Comparison of ENCODE assay signal across 8 cellular contexts in genomic region chr1:44819594-44820327, GRCh38. TPM values are rescaled to one million over a fixed set of nuclear protein-coding genes. Genes with fewer than 3 reads are reported as not detected.
DNase-seq lines count a peak whose midpoint lies in the region; ATAC-seq, FAIRE-seq and TF ChIP-seq lines count a peak whose summit lies in the region.

No MANE protein-coding gene starts in this region.

- 0 to 1% (median 0%) methylated on average over 34 of the region's 34 CpGs for WGBS in psoas muscle, 3 donors

- peak overlapping the region; percentile 98 for H3K9ac ChIP-seq in HUES48 (ENCODE audit: low read depth, low read length)

- H3K27me3 ChIP-seq in HUES48 (ENCODE audit: control insufficient read depth, insufficient read depth, low read length) (no peaks in the 10 kb centered on the region), psoas muscle (ENCODE audit: insufficient read depth in 3 of 3, low read length in 2 of 3) (no peaks in the 10 kb centered on the region), vagina (no peaks in the 10 kb centered on the region)

- peak; percentile 78 for ATAC-seq in GM21390 (IDR thresholded peaks at IDR 0.05; ENCODE audit: unreplicated experiment)
- peak; percentile 90 for ATAC-seq in left ventricle myocardium superior
- peak; percentile 89 to 94 (median 90) for ATAC-seq in psoas muscle

- H3K4me1 ChIP-seq in HUES48 (ENCODE audit: control insufficient read depth, insufficient read depth, low read length) (peaks cover 6% of the 10 kb centered on the region; the same call in 1 of the 2 replicates), psoas muscle (no peaks in the 10 kb centered on the region), vagina (peaks cover 23% of the 10 kb centered on the region)

- TF ChIP-seq POLR2A in vagina (IDR thresholded peaks at IDR 0.05): peak in 1 of 2 donors; percentile 64

- H3K9me3 ChIP-seq in HUES48 (ENCODE audit: control insufficient read depth, insufficient read depth, low read length) (no peaks in the 10 kb centered on the region), psoas muscle (no peaks in the 10 kb centered on the region), vagina (no peaks in the 10 kb centered on the region)

- H3K4me3 ChIP-seq in HUES48 (ENCODE audit: low read depth, low read length) (peak overlapping the region; percentile 58), psoas muscle (peak overlapping the region; percentile 77), vagina (peak overlapping the region; percentile 54 to 57)

- H3K36me3 ChIP-seq in HUES48 (ENCODE audit: control insufficient read depth, insufficient read depth, low read length): no peaks in the 10 kb centered on the region
- no peaks in the 10 kb centered on the region for H3K36me3 ChIP-seq in psoas muscle (ENCODE audit: insufficient read depth in 1 of 2, low read depth in 1 of 2)
- H3K36me3 ChIP-seq in vagina: no peaks in the 10 kb centered on the region

- peak; percentile 61 for DNase-seq in D721Med (ENCODE audit: insufficient read length, low spot score)
- peak; percentile 94 for DNase-seq in SW480 (ENCODE audit: low spot score)
- DNase-seq in amniotic stem cell (lab: John Stamatoyannopoulos, UW): peak; percentile 81
- peak; percentile 84 for DNase-seq in left ventricle myocardium superior
- peak; percentile 81 to 91 for DNase-seq in psoas muscle
- peak in 1 of 2 donors; percentile 95 for DNase-seq in vagina (ENCODE audit: extremely low spot score in 2 of 2)

- intact Hi-C loops in left ventricle myocardium superior (cut with micrococcal nuclease) (no loop called here), psoas muscle (cut with DNase I) (loop anchor here in 1 of 2 donors (5.0 kb wide), 1 partner anchor 32 kb away; the partner anchor contains the start of gene BEST4), vagina (cut with DNase I) (loop anchor here (10.0 kb wide), 1 partner anchor 485 kb away; no protein-coding TSS in a partner anchor)

- H3K27ac ChIP-seq in HUES48 (ENCODE audit: low read depth, low read length) (peak overlapping the region; percentile 97), psoas muscle (peak overlapping the region; percentile 96), vagina (peak overlapping the region; percentile 94)

- no peak for TF ChIP-seq CTCF in D721Med (IDR thresholded peaks at IDR 0.05; ENCODE audit: insufficient read depth, missing control alignments)
- TF ChIP-seq CTCF in psoas muscle (IDR thresholded peaks at IDR 0.05): no peak
- no peak for TF ChIP-seq CTCF in vagina (IDR thresholded peaks at IDR 0.05)

- no peak for FAIRE-seq in D721Med (lab: Jason Lieb, UNC)

RNA-seq across cellular contexts. Expression of gene BTBD19, which starts 11.4 kb away (rescaled TPM):
- total RNA-seq in left ventricle myocardium superior: 2.5 TPM
- 1 to 10 TPM in 3 of 4 donors, under 1 TPM in 1; 0.76 to 1.8 (median 1.3) TPM for total RNA-seq in psoas muscle
- 1 to 10 TPM in 2 of 3 donors, under 1 TPM in 1; 0.35 to 1.4 (median 1.2) TPM for polyA plus RNA-seq in psoas muscle
- 7.9 TPM for total RNA-seq in vagina

RNA-seq across cellular contexts. Expression of gene DYNLT4, which starts 12.6 kb away (rescaled TPM):
- total RNA-seq in left ventricle myocardium superior (0.35 TPM), psoas muscle (under 1 TPM in 2 of 4 donors, not detected in 2; 0.32 to 0.59 TPM), vagina (not detected)
- under 1 TPM; 0.06 to 0.42 (median 0.11) TPM for polyA plus RNA-seq in psoas muscle

RNA-seq across cellular contexts. Expression of gene PLK3, which starts 19.6 kb away (rescaled TPM):
- total RNA-seq in left ventricle myocardium superior (7.5 TPM), psoas muscle (1 to 10 TPM; 3.7 to 7.1 (median 4.7) TPM), vagina (77.6 TPM)
- 1 to 10 TPM; 3.0 to 8.3 (median 3.5) TPM for polyA plus RNA-seq in psoas muscle

RNA-seq across cellular contexts. Expression of gene PTCH2, which starts 23.3 kb away (rescaled TPM):
- total RNA-seq in left ventricle myocardium superior (0.40 TPM), psoas muscle (1 to 10 TPM in 1 of 4 donors, under 1 TPM in 3; 0.12 to 1.0 (median 0.36) TPM), vagina (0.98 TPM)
- polyA plus RNA-seq in psoas muscle: under 1 TPM; 0.31 to 0.55 (median 0.35) TPM

RNA-seq across cellular contexts. Expression of gene BEST4, which starts 31.8 kb away (rescaled TPM):
- 0.12 TPM for total RNA-seq in left ventricle myocardium superior
- not detected for total RNA-seq in psoas muscle
- polyA plus RNA-seq in psoas muscle: under 1 TPM in 1 of 3 donors, not detected in 2; 0.08 TPM
- not detected for total RNA-seq in vagina
